Comparison of ENCODE assay signal across 13 cellular contexts in the genomic region with DNA sequence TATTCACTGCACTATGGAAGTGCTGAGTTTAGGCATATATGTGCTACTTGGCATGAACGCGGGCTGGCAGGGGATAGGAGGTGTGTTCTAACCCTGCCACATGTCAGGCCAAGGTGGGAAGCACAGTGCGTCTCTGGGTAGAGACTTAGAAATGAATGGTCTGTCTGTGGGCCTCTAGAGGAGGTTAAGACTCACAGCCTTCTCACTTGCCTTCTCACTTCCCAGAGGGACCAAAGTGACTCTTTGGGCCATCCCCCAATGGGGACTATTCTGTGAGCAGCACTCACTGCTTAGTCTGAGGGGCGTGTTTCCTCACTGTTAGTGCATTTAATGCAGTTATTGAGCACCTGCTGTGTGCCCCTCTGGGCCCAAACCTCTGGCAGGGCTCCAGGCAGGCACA. TPM values are rescaled to one million over a fixed set of nuclear protein-coding genes. Genes with fewer than 3 reads are reported as not detected.
DNase-seq lines count a peak whose midpoint lies in the region; TF ChIP-seq lines count a peak whose summit lies in the region.
"Had no signal": no experiment of that assay in that cellular context is flagged by ENCODE, and none has a peak within 500 bp of the region (broad histone marks: within the 10 kb centered on the region; RNA-seq: fewer than 3 reads in every experiment).

No MANE protein-coding gene starts in this region.

- peaks cover 80% of the 10 kb centered on the region for H3K79me2 ChIP-seq in smooth muscle cell (ENCODE audit: low read depth)

- peaks cover 2 to 21% of the 10 kb centered on the region in 2 donors for H3K4me1 ChIP-seq in esophagus (ENCODE audit: control insufficient read depth in 2 of 2, insufficient read depth in 2 of 2, low read length in 1 of 2)
- peaks cover 22% of the 10 kb centered on the region for H3K4me1 ChIP-seq in smooth muscle cell (ENCODE audit: low read depth)
- H3K4me1 ChIP-seq: SJCRH30 had no signal

- H3K9ac ChIP-seq in smooth muscle cell (ENCODE audit: low read depth), result no peak overlapping the region

- TF ChIP-seq CTCF in C4-2B (conservative IDR thresholded peaks at IDR 0.05) (no peak), smooth muscle cell (IDR thresholded peaks at IDR 0.05; ENCODE audit: borderline replicate concordance, insufficient read depth, poor library complexity, severe bottlenecking) (no peak)

- no peaks in the 10 kb centered on the region for H3K9me3 ChIP-seq in esophagus (ENCODE audit: control insufficient read depth in 2 of 2, insufficient read depth in 1 of 2, low read depth in 1 of 2, low read length in 1 of 2)
- H3K9me3 ChIP-seq in smooth muscle cell (replicated peaks; ENCODE audit: low read depth), result no peaks in the 10 kb centered on the region
- H3K9me3 ChIP-seq: SJCRH30 had no signal

- 37 to 55% methylated on average over 4 of the region's 4 CpGs for WGBS in esophagus, 2 donors
- 69% methylated on average over 4 of the region's 4 CpGs for WGBS in smooth muscle cell (ENCODE audit: low lambda C conversion rate)

- peaks cover 23% of the 10 kb centered on the region for H4K20me1 ChIP-seq in smooth muscle cell (ENCODE audit: low read depth)

- H3K4me2 ChIP-seq in smooth muscle cell, result peak overlapping the region; percentile 93

- H3K36me3 ChIP-seq in esophagus (ENCODE audit: control insufficient read depth in 2 of 2, insufficient read depth in 2 of 2, low read length in 1 of 2) (peaks cover 0 to 18% of the 10 kb centered on the region in 2 donors), smooth muscle cell (ENCODE audit: low read depth) (no peaks in the 10 kb centered on the region)
- H3K36me3 ChIP-seq: SJCRH30 had no signal

- H3K27ac ChIP-seq in C4-2B (peak overlapping the region; percentile 93; the same call in 1 of the 2 replicates), esophagus (ENCODE audit: low read depth in 2 of 2, low read length in 1 of 2) (peak overlapping the region; percentile 98 to 99), smooth muscle cell (ENCODE audit: low read depth) (no peak overlapping the region)
- H3K27ac ChIP-seq: SJCRH30 had no signal

- H2AFZ ChIP-seq in smooth muscle cell (ENCODE audit: low read depth), result no peak overlapping the region

- DNase-seq in NCI-H345 (lab: John Stamatoyannopoulos, UW), result peak; percentile 29
- DNase-seq in smooth muscle cell (lab: John Stamatoyannopoulos, UW; ENCODE audit: unreplicated experiment), result no peak
- DNase-seq in DMS114 treated with DMSO at 0.1 percent for 48 hours (lab: John Stamatoyannopoulos, UW; ENCODE audit: unreplicated experiment), result no peak
- no peak for DNase-seq in stimulated activated CD4-positive, alpha-beta T cell treated with anti-CD3 and anti-CD28 coated beads, Interleukin-1b, Interleukin-23, amount 100 ng/mL, for 48 hours
- no peak for DNase-seq in HUDEP-2 (lab: John Stamatoyannopoulos, UW; ENCODE audit: unreplicated experiment in 76 of 76)
- DNase-seq: CD4-positive, CD25-positive, alpha-beta regulatory T cell; NCI-H1417 treated with DMSO at 0.1 percent for 48 hours; NCI-H526 treated with DMSO at 0.1 percent for 48 hours; OCI-M1; RPMI8226 had no signal

- H3F3A ChIP-seq in smooth muscle cell (ENCODE audit: low read depth), result peaks cover 13% of the 10 kb centered on the region

- H3K27me3 ChIP-seq in esophagus (ENCODE audit: control insufficient read depth in 1 of 2, insufficient read depth in 2 of 2, low read length in 2 of 2), result no peaks in the 10 kb centered on the region
- H3K27me3 ChIP-seq in smooth muscle cell (ENCODE audit: low read depth), result peaks cover 45% of the 10 kb centered on the region
- H3K27me3 ChIP-seq: SJCRH30 had no signal

- H3K4me3 ChIP-seq in esophagus (ENCODE audit: low read depth in 1 of 2, low read length in 2 of 2), result peak overlapping the region; percentile 83 to 96
- no peak overlapping the region for H3K4me3 ChIP-seq in smooth muscle cell
- H3K4me3 ChIP-seq: SJCRH30 had no signal

RNA-seq across cellular contexts. Expression of gene PITX1, which starts 2.4 kb away (rescaled TPM):
- polyA plus RNA-seq in esophagus (100 to 1,000 TPM; 485 to 519 TPM), smooth muscle cell (418 and 473 TPM in 2 replicates)
- 122 and 161 TPM in 2 replicates for total RNA-seq in smooth muscle cell
- total RNA-seq: CD4-positive, CD25-positive, alpha-beta regulatory T cell had no signal
- polyA plus RNA-seq: CD4-positive, CD25-positive, alpha-beta regulatory T cell had no signal
